1 cellular context compared by ENCODE assay signal in the genomic region with DNA sequence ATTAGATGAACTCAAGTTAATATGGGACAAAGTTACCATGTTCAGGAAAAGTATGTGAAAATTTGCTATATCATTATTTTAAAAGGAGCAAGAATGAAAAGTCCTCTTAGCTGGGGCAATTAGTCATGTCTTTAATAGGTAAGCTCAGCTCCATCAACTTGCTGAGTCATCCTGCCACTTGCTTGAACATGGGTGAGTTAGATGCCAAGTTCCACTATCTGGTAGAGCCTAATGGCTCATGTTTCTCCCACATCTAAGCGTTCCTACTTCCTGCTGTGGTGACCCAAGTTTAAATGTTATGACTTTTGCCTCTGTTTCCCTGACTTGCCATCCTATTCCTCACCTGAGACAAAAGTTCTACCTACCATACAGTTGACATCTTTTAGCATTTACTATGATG.
TF ChIP-seq lines count a peak whose summit lies in the region.

No MANE protein-coding gene starts in this region.

TF ChIP-seq in SK-N-SH treated with all-trans-retinoic acid at 6 μM for 48 hours, 23 proteins besides CTCF, POLR2A, EP300 and RAD21 (continued from another document):
- TF ChIP-seq, protein P1, sequence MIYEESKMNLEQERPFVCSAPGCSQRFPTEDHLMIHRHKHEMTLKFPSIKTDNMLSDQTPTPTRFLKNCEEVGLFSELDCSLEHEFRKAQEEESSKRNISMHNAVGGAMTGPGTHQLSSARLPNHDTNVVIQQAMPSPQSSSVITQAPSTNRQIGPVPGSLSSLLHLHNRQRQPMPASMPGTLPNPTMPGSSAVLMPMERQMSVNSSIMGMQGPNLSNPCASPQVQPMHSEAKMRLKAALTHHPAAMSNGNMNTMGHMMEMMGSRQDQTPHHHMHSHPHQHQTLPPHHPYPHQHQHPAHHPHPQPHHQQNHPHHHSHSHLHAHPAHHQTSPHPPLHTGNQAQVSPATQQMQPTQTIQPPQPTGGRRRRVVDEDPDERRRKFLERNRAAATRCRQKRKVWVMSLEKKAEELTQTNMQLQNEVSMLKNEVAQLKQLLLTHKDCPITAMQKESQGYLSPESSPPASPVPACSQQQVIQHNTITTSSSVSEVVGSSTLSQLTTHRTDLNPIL (CRISPR knock-in tag; IDR thresholded peaks at IDR 0.05; ENCODE audit: low read depth), result no peak
- TF ChIP-seq BACH2 (CRISPR knock-in tag; IDR thresholded peaks at IDR 0.05; ENCODE audit: borderline replicate concordance) (no peak), TOX (CRISPR knock-in tag; IDR thresholded peaks at IDR 0.05; ENCODE audit: borderline replicate concordance) (no peak), ZNF70 (CRISPR knock-in tag; IDR thresholded peaks at IDR 0.05) (no peak), ZFP3 (CRISPR knock-in tag; IDR thresholded peaks at IDR 0.05) (no peak), CSDC2 (CRISPR knock-in tag; IDR thresholded peaks at IDR 0.05) (no peak)
- TF ChIP-seq, protein P2, sequence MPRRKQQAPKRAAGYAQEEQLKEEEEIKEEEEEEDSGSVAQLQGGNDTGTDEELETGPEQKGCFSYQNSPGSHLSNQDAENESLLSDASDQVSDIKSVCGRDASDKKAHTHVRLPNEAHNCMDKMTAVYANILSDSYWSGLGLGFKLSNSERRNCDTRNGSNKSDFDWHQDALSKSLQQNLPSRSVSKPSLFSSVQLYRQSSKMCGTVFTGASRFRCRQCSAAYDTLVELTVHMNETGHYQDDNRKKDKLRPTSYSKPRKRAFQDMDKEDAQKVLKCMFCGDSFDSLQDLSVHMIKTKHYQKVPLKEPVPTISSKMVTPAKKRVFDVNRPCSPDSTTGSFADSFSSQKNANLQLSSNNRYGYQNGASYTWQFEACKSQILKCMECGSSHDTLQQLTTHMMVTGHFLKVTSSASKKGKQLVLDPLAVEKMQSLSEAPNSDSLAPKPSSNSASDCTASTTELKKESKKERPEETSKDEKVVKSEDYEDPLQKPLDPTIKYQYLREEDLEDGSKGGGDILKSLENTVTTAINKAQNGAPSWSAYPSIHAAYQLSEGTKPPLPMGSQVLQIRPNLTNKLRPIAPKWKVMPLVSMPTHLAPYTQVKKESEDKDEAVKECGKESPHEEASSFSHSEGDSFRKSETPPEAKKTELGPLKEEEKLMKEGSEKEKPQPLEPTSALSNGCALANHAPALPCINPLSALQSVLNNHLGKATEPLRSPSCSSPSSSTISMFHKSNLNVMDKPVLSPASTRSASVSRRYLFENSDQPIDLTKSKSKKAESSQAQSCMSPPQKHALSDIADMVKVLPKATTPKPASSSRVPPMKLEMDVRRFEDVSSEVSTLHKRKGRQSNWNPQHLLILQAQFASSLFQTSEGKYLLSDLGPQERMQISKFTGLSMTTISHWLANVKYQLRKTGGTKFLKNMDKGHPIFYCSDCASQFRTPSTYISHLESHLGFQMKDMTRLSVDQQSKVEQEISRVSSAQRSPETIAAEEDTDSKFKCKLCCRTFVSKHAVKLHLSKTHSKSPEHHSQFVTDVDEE (CRISPR knock-in tag; IDR thresholded peaks at IDR 0.05), result no peak
- TF ChIP-seq, protein P3, sequence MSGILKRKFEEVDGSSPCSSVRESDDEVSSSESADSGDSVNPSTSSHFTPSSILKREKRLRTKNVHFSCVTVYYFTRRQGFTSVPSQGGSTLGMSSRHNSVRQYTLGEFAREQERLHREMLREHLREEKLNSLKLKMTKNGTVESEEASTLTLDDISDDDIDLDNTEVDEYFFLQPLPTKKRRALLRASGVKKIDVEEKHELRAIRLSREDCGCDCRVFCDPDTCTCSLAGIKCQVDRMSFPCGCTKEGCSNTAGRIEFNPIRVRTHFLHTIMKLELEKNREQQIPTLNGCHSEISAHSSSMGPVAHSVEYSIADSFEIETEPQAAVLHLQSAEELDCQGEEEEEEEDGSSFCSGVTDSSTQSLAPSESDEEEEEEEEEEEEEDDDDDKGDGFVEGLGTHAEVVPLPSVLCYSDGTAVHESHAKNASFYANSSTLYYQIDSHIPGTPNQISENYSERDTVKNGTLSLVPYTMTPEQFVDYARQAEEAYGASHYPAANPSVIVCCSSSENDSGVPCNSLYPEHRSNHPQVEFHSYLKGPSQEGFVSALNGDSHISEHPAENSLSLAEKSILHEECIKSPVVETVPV (CRISPR knock-in tag; IDR thresholded peaks at IDR 0.05), result no peak
TF ChIP-seq in SK-N-SH treated with all-trans-retinoic acid at 6 μM for 48 hours: peak in this region for 0.
